ENCODE assay signal across 8 cellular contexts in genomic region chr2:9004338-9005204, GRCh38. TPM values are rescaled to one million over a fixed set of nuclear protein-coding genes. Genes with fewer than 3 reads are reported as not detected.
DNase-seq lines count a peak whose midpoint lies in the region; ATAC-seq, FAIRE-seq and TF ChIP-seq lines count a peak whose summit lies in the region.

No MANE protein-coding gene starts in this region.

- H3K9ac ChIP-seq in iPS-15b (ENCODE audit: low read depth, low read length): peak overlapping the region; percentile 75

- H3K4me1 ChIP-seq in A549 (peaks cover 34% of the 10 kb centered on the region; the same call in 2 of the 3 replicates), HEK293 (ENCODE audit: control insufficient read depth, insufficient read depth, low read length) (peaks cover 16% of the 10 kb centered on the region), iPS-15b (ENCODE audit: control insufficient read depth, insufficient read depth, low read length) (peaks cover 16% of the 10 kb centered on the region)

- peak in 1 of 2 experiments; percentile 26; a peak in 4 of 6 replicates for ATAC-seq in A549
- ATAC-seq in stimulated activated effector memory CD8-positive, alpha-beta T cell treated with anti-CD3 and anti-CD28 coated beads, Interleukin-12 subunit alpha, Interleukin-12 subunit beta, amount 100 ng/mL, for 72 hours: no peak
- no peak for ATAC-seq in GM19351 (IDR thresholded peaks at IDR 0.05; ENCODE audit: unreplicated experiment)

- no peak for TF ChIP-seq CTCF in A549 (IDR thresholded peaks at IDR 0.05)
- TF ChIP-seq CTCF in HEK293 (tag by site-specific recombination; IDR thresholded peaks at IDR 0.05): no peak

- peaks cover 19% of the 10 kb centered on the region for H3K27me3 Mint-ChIP-seq in activated T-helper 1 cell treated with anti-CD3 and anti-CD28 coated beads, Interleukin-12 subunit alpha, Interleukin-12 subunit beta, Interleukin-2, Interleukin-4 antibody, amounts not matched to agents 30 ng/mL and 10 ng/mL and 1 ng/mL, durations not matched to agents 14 hours and 24 hours and 36 hours (ENCODE audit: insufficient read depth)

- H3K4me1 Mint-ChIP-seq in activated T-helper 1 cell treated with anti-CD3 and anti-CD28 coated beads, Interleukin-12 subunit alpha, Interleukin-12 subunit beta, Interleukin-2, Interleukin-4 antibody, amounts not matched to agents 30 ng/mL and 10 ng/mL and 1 ng/mL, durations not matched to agents 14 hours and 24 hours and 36 hours (ENCODE audit: low read depth): peaks cover 21% of the 10 kb centered on the region
- peaks cover 5% of the 10 kb centered on the region for H3K4me1 Mint-ChIP-seq in stimulated activated effector memory CD8-positive, alpha-beta T cell treated with anti-CD3 and anti-CD28 coated beads, Interleukin-12 subunit alpha, Interleukin-12 subunit beta, amount 100 ng/mL, for 72 hours

- no peak for TF ChIP-seq EP300 in A549 (IDR thresholded peaks at IDR 0.05)

- TF ChIP-seq POLR2A in A549 (IDR thresholded peaks at IDR 0.05; ENCODE audit: low read length): no peak
- no peak for TF ChIP-seq POLR2A in GM12891 (IDR thresholded peaks at IDR 0.05; ENCODE audit: low read depth, low read length)

- 26% methylated on average over 25 of the region's 25 CpGs for WGBS in A549 (ENCODE audit: missing lambda C conversion rate)

- intact Hi-C loops in activated T-helper 1 cell treated with anti-CD3 and anti-CD28 coated beads, Interleukin-12 subunit alpha, Interleukin-12 subunit beta, Interleukin-2, Interleukin-4 antibody, amounts not matched to agents 30 ng/mL and 10 ng/mL and 1 ng/mL, durations not matched to agents 14 hours and 24 hours and 36 hours (cut with micrococcal nuclease): loop anchor here (5.0 kb wide), 2 partner anchors 418 to 1443 kb away; partner anchors contain the start of genes CPSF3, ITGB1BP1 and ODC1

- H3K4me3 ChIP-seq in A549 (peak overlapping the region; percentile 94), HEK293 (ENCODE audit: low read depth, low read length) (peak overlapping the region; percentile 70), iPS-15b (ENCODE audit: low read depth, low read length) (peak overlapping the region; percentile 64)

- H3K27ac ChIP-seq in A549 (peak overlapping the region; percentile 91 to 97), HEK293 (ENCODE audit: extremely low read depth, low read depth, low read length) (peak overlapping the region; percentile 92)

- peak overlapping the region; percentile 75 for H3K4me3 Mint-ChIP-seq in activated T-helper 1 cell treated with anti-CD3 and anti-CD28 coated beads, Interleukin-12 subunit alpha, Interleukin-12 subunit beta, Interleukin-2, Interleukin-4 antibody, amounts not matched to agents 30 ng/mL and 10 ng/mL and 1 ng/mL, durations not matched to agents 14 hours and 24 hours and 36 hours
- peak overlapping the region; percentile 66 for H3K4me3 Mint-ChIP-seq in stimulated activated effector memory CD8-positive, alpha-beta T cell treated with anti-CD3 and anti-CD28 coated beads, Interleukin-12 subunit alpha, Interleukin-12 subunit beta, amount 100 ng/mL, for 72 hours

- H3K36me3 ChIP-seq in HEK293 (ENCODE audit: control insufficient read depth in 2 of 2, insufficient read depth in 1 of 2, low read length in 2 of 2) (no peaks in the 10 kb centered on the region), iPS-15b (ENCODE audit: control insufficient read depth, insufficient read depth, low read length) (no peaks in the 10 kb centered on the region)

- no peaks in the 10 kb centered on the region for H3K9me3 Mint-ChIP-seq in activated T-helper 1 cell treated with anti-CD3 and anti-CD28 coated beads, Interleukin-12 subunit alpha, Interleukin-12 subunit beta, Interleukin-2, Interleukin-4 antibody, amounts not matched to agents 30 ng/mL and 10 ng/mL and 1 ng/mL, durations not matched to agents 14 hours and 24 hours and 36 hours
- no peaks in the 10 kb centered on the region for H3K9me3 Mint-ChIP-seq in stimulated activated effector memory CD8-positive, alpha-beta T cell treated with anti-CD3 and anti-CD28 coated beads, Interleukin-12 subunit alpha, Interleukin-12 subunit beta, amount 100 ng/mL, for 72 hours

- H3K9me3 ChIP-seq in A549 (no peaks in the 10 kb centered on the region), HEK293 (ENCODE audit: control insufficient read depth, insufficient read depth, low read depth, low read length) (no peaks in the 10 kb centered on the region), iPS-15b (ENCODE audit: control insufficient read depth, insufficient read depth, low read length) (no peaks in the 10 kb centered on the region)

- H3K27me3 ChIP-seq in iPS-15b (ENCODE audit: control insufficient read depth, insufficient read depth, low read length): peaks cover 8% of the 10 kb centered on the region

- DNase-seq in A549 (ENCODE audit: low read depth in 1 of 2, low spot score in 1 of 2) (peak in 1 of 2 experiments; percentile 30), NCI-H2107 treated with DMSO at 0.1 percent for 48 hours (lab: John Stamatoyannopoulos, UW; ENCODE audit: unreplicated experiment) (no peak), GM12891 (ENCODE audit: insufficient read length, low spot score) (no peak)
- no peak for DNase-seq in activated T-helper 1 cell treated with anti-CD3 and anti-CD28 coated beads, Interleukin-12 subunit alpha, Interleukin-12 subunit beta, Interleukin-2, Interleukin-4 antibody, amounts not matched to agents 30 ng/mL and 10 ng/mL and 1 ng/mL, durations not matched to agents 14 hours and 24 hours and 36 hours (ENCODE audit: low spot score)
- no peak for DNase-seq in stimulated activated effector memory CD8-positive, alpha-beta T cell treated with anti-CD3 and anti-CD28 coated beads, Interleukin-12 subunit alpha, Interleukin-12 subunit beta, amount 100 ng/mL, for 72 hours (ENCODE audit: low spot score in 2 of 2)

- no peak for FAIRE-seq in A549 (lab: Jason Lieb, UNC)
- no peak for FAIRE-seq in GM12891 (lab: Jason Lieb, UNC)

- CTCF ChIA-PET in A549 (lab: Yijun Ruan, JAX): interaction anchor here (0.9 to 2.9 kb wide), 4 partner anchors 12 to 138 kb away, joined by 3 to 10 read pairs (median 3); no protein-coding TSS in a partner anchor
- CTCF ChIA-PET in HEK293 (lab: Yijun Ruan, JAX): interaction anchor here (0.6 to 1.7 kb wide), 3 partner anchors 13 to 1850 kb away, joined by 3 to 4 read pairs (median 4); no protein-coding TSS in a partner anchor

- H3K4me2 ChIP-seq in A549: peak overlapping the region; percentile 79

- H3K27ac Mint-ChIP-seq in activated T-helper 1 cell treated with anti-CD3 and anti-CD28 coated beads, Interleukin-12 subunit alpha, Interleukin-12 subunit beta, Interleukin-2, Interleukin-4 antibody, amounts not matched to agents 30 ng/mL and 10 ng/mL and 1 ng/mL, durations not matched to agents 14 hours and 24 hours and 36 hours: peak overlapping the region; percentile 48
- no peak overlapping the region for H3K27ac Mint-ChIP-seq in stimulated activated effector memory CD8-positive, alpha-beta T cell treated with anti-CD3 and anti-CD28 coated beads, Interleukin-12 subunit alpha, Interleukin-12 subunit beta, amount 100 ng/mL, for 72 hours

- no peak for TF ChIP-seq RAD21 in A549 (conservative IDR thresholded peaks at IDR 0.05 in 1 of 2, IDR thresholded peaks at IDR 0.05 in 1 of 2)

- H3K36me3 Mint-ChIP-seq in activated T-helper 1 cell treated with anti-CD3 and anti-CD28 coated beads, Interleukin-12 subunit alpha, Interleukin-12 subunit beta, Interleukin-2, Interleukin-4 antibody, amounts not matched to agents 30 ng/mL and 10 ng/mL and 1 ng/mL, durations not matched to agents 14 hours and 24 hours and 36 hours (ENCODE audit: low read depth): no peaks in the 10 kb centered on the region
- no peaks in the 10 kb centered on the region for H3K36me3 Mint-ChIP-seq in stimulated activated effector memory CD8-positive, alpha-beta T cell treated with anti-CD3 and anti-CD28 coated beads, Interleukin-12 subunit alpha, Interleukin-12 subunit beta, amount 100 ng/mL, for 72 hours

- POLR2A ChIA-PET in A549 (lab: Yijun Ruan, JAX) (interaction anchor here (0.5 to 0.7 kb wide), 3 partner anchors 18 to 109 kb away, joined by 3 to 5 read pairs (median 4); no protein-coding TSS in a partner anchor), HEK293 (lab: Yijun Ruan, JAX) (interaction anchor here (0.8 to 1.4 kb wide), 4 partner anchors 11 to 323 kb away, joined by 3 to 5 read pairs (median 3); partner anchors contain the start of gene ID2)

TF ChIP-seq in A549, 52 proteins besides CTCF, POLR2A, EP300 and RAD21 (continues in another document):
- no peak for TF ChIP-seq HOXA7 (CRISPR knock-in tag; IDR thresholded peaks at IDR 0.05)
- 0 out of 2 replicates have a peak, but pooled peaks have one; percentile 70 for TF ChIP-seq TFCP2L1 (CRISPR knock-in tag; IDR thresholded peaks at IDR 0.05)
- TF ChIP-seq JUN (IDR thresholded peaks at IDR 0.05): no peak; a peak in 1 of 5 replicates
- no peak; the same call in 1 of the 2 replicates for TF ChIP-seq RNF2 (IDR thresholded peaks at IDR 0.05; ENCODE audit: borderline replicate concordance, low read depth)

TF ChIP-seq in HEK293, 187 proteins besides CTCF, POLR2A, EP300 and RAD21 (continues in another document):
- TF ChIP-seq SP7 (tag by site-specific recombination; IDR thresholded peaks at IDR 0.05): 0 out of 2 replicates have a peak, but pooled peaks have one; percentile 3

TF ChIP-seq in GM12891, 5 proteins besides CTCF, POLR2A, EP300 and RAD21:
- TF ChIP-seq TAF1 (IDR thresholded peaks at IDR 0.05; ENCODE audit: low read depth, low read length) (no peak), SPI1 (IDR thresholded peaks at IDR 0.05; ENCODE audit: low read depth, low read length) (no peak), POLR2AphosphoS5 (IDR thresholded peaks at IDR 0.05; ENCODE audit: low read depth, low read length) (no peak), PAX5 (IDR thresholded peaks at IDR 0.05; ENCODE audit: insufficient read depth, low read length, severe bottlenecking) (no peak), POU2F2 (IDR thresholded peaks at IDR 0.05; ENCODE audit: low read depth, low read length) (no peak)

RNA-seq across cellular contexts. Expression of gene MBOAT2, which starts 1.1 kb away (rescaled TPM):
- polyA plus RNA-seq in A549 (2011; rRNA removed): 32.3 and 33.3 TPM in 2 replicates
- 9.8 and 11.5 TPM in 2 replicates for polyA plus RNA-seq in A549 (2012; cell fraction: cytosol; rRNA removed)
- 9.3 and 19.7 TPM in 2 replicates for polyA plus RNA-seq in A549 (2012; cell fraction: nucleus; rRNA removed)
- 31.1 to 37.3 TPM (median 33.1 TPM) in 3 replicates for polyA plus RNA-seq in A549 (2017; fragmentation: RNase III; extraction: RNeasy Plus Mini Kit Qiagen cat#74134 plus additional on column Dnase treatment)
- polyA minus RNA-seq in A549 (2011; rRNA and poly(A)+ RNA removed): 22.0 and 30.8 TPM in 2 replicates
- total RNA-seq in activated T-helper 1 cell treated with anti-CD3 and anti-CD28 coated beads, Interleukin-12 subunit alpha, Interleukin-12 subunit beta, Interleukin-2, Interleukin-4 antibody, amounts not matched to agents 30 ng/mL and 10 ng/mL and 1 ng/mL, durations not matched to agents 14 hours and 24 hours and 36 hours: 2.9 and 4.5 TPM in 2 replicates
- polyA plus RNA-seq in GM12891 (2012; ENCODE audit: low read depth, missing spikeins): 2.8 TPM
